Comparison of ENCODE assay signal across 8 cellular contexts in the genomic region with DNA sequence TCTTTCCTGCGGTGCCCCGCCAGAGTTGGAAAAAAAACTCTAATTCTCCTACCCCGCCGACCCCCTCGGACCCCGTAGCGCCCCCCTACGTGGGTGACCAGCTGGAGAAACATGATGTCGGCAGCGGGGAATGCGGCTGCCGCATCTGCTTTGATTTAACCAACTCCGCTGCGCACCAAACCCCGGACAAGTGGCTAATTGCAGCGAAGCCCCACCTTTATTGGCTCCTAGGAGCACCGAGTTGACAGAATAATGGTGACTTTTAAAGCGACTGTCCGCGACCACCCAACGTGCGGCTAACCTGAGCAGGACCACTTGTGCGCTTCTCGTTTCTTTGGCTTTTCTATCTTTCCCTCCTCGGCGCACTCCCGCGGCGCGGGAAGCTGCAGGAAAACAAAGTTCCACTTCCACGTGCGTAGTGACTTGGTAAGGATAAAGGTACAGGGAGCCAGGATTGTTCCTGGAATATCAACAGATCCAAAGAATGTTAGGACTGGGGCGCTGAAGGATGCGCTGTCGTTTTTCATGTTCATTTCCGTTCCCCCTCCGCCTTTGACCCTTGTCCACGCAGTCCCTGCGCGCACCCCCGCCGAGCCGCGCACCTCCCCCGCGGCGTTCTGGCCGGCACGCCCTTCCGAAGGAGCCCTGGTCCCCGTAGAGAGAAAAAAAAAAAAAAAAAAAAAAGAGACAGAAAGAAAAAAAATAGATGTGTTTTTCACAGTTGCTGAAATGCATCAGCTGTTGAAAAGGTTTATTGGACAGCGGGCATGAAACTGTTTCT. TPM values are rescaled to one million over a fixed set of nuclear protein-coding genes. Genes with fewer than 3 reads are reported as not detected.
DNase-seq lines count a peak whose midpoint lies in the region; ATAC-seq and TF ChIP-seq lines count a peak whose summit lies in the region.

No MANE protein-coding gene starts in this region.

- H3K36me3 Mint-ChIP-seq in activated naive CD8-positive, alpha-beta T cell treated with anti-CD3 and anti-CD28 coated beads for 36 hours: no peaks in the 10 kb centered on the region

- TF ChIP-seq CTCF in AG04450 (IDR thresholded peaks at IDR 0.05; ENCODE audit: low read depth, low read length) (no peak), kidney epithelial cell (IDR thresholded peaks at IDR 0.05; ENCODE audit: insufficient read depth, low read length, poor library complexity, severe bottlenecking) (peak; percentile 10), suprapubic skin (IDR thresholded peaks at IDR 0.05) (no peak)

- H3K4me1 ChIP-seq in suprapubic skin: peaks cover 19% of the 10 kb centered on the region

- H3K4me1 Mint-ChIP-seq in activated naive CD8-positive, alpha-beta T cell treated with anti-CD3 and anti-CD28 coated beads for 36 hours: peaks cover 16% of the 10 kb centered on the region

- 1% methylated on average over 49 of the region's 52 CpGs for WGBS in suprapubic skin

- ATAC-seq in GM18519 (IDR thresholded peaks at IDR 0.05; ENCODE audit: low FRiP score, unreplicated experiment): peak; percentile 37
- peak; percentile 45 for ATAC-seq in HG03342 (IDR thresholded peaks at IDR 0.05; ENCODE audit: unreplicated experiment)

- H3K27ac Mint-ChIP-seq in activated naive CD8-positive, alpha-beta T cell treated with anti-CD3 and anti-CD28 coated beads for 36 hours: no peak overlapping the region

- H3K9me3 ChIP-seq in AG04450 (ENCODE audit: control insufficient read depth, insufficient read depth, low read length): no peaks in the 10 kb centered on the region; the same call in 1 of the 2 replicates
- H3K9me3 ChIP-seq in suprapubic skin: no peaks in the 10 kb centered on the region

- H3K36me3 ChIP-seq in kidney epithelial cell (ENCODE audit: control insufficient read depth, insufficient read depth, low read length): no peaks in the 10 kb centered on the region
- H3K36me3 ChIP-seq in suprapubic skin: no peaks in the 10 kb centered on the region

- H3K27me3 Mint-ChIP-seq in activated naive CD8-positive, alpha-beta T cell treated with anti-CD3 and anti-CD28 coated beads for 36 hours: peaks cover 74% of the 10 kb centered on the region

- H3K27ac ChIP-seq in AG04450 (ENCODE audit: low read depth, low read length) (no peak overlapping the region), suprapubic skin (peak overlapping the region; percentile 34)

- peak overlapping the region; percentile 63 for H3K4me3 ChIP-seq in AG04450 (ENCODE audit: low read depth, low read length)
- peak overlapping the region; percentile 45 for H3K4me3 ChIP-seq in kidney epithelial cell (ENCODE audit: low read depth, low read length)
- peak overlapping the region; percentile 56 for H3K4me3 ChIP-seq in suprapubic skin

- TF ChIP-seq EP300 in suprapubic skin (IDR thresholded peaks at IDR 0.05): no peak

- H3K27me3 ChIP-seq in AG04450 (ENCODE audit: control insufficient read depth, insufficient read depth, low read length): peaks cover 7% of the 10 kb centered on the region
- peaks cover 22% of the 10 kb centered on the region for H3K27me3 ChIP-seq in kidney epithelial cell (ENCODE audit: control insufficient read depth, insufficient read depth, low read length)
- peaks cover 77% of the 10 kb centered on the region for H3K27me3 ChIP-seq in suprapubic skin

- POLR2A ChIA-PET in AG04450 (lab: Yijun Ruan, JAX): interaction anchor here (0.6 kb wide), 2 partner anchors 26 to 453 kb away, joined by 3 read pairs; no protein-coding TSS in a partner anchor

- no peaks in the 10 kb centered on the region for H3K9me3 Mint-ChIP-seq in activated naive CD8-positive, alpha-beta T cell treated with anti-CD3 and anti-CD28 coated beads for 36 hours

- no peak for TF ChIP-seq POLR2A in suprapubic skin (IDR thresholded peaks at IDR 0.05)

- peak overlapping the region; percentile 53 for H3K4me3 Mint-ChIP-seq in activated naive CD8-positive, alpha-beta T cell treated with anti-CD3 and anti-CD28 coated beads for 36 hours

- no peak for DNase-seq in AG04450 (ENCODE audit: low read depth, low spot score)
- DNase-seq in activated naive CD8-positive, alpha-beta T cell treated with anti-CD3 and anti-CD28 coated beads for 36 hours: no peak
- DNase-seq in kidney epithelial cell (ENCODE audit: low read depth): no peak
- no peak for DNase-seq in suprapubic skin (ENCODE audit: low spot score in 2 of 2)
- DNase-seq in CD1c-positive myeloid dendritic cell (ENCODE audit: extremely low spot score): no peak
- no peak for DNase-seq in activated gamma-delta T cell (lab: John Stamatoyannopoulos, UW)

- CTCF ChIA-PET in AG04450 (lab: Charles Lee): interaction anchor here (0.6 to 1.5 kb wide), 7 partner anchors 25 to 234 kb away, joined by 3 to 6 read pairs (median 3); no protein-coding TSS in a partner anchor

RNA-seq across cellular contexts. Expression of a gene that starts 1.4 kb away (rescaled TPM):
- 0.89 and 1.4 TPM in 2 replicates for polyA plus RNA-seq in AG04450 (2011; rRNA removed)
- 2.7 and 4.9 TPM in 2 replicates for polyA minus RNA-seq in AG04450 (2011; rRNA and poly(A)+ RNA removed)
- total RNA-seq in activated naive CD8-positive, alpha-beta T cell treated with anti-CD3 and anti-CD28 coated beads for 36 hours: not detected
- total RNA-seq in kidney epithelial cell (not detected in 2 replicates), suprapubic skin (10 to 100 TPM; 11.6 to 28.8 (median 18.3) TPM)

Comparison
In these comparisons a context has a peak if more than half of its experiments do, and no peak if none do; other contexts are left out.
1. RNA of a gene that starts 1.4 kb away (total RNA-seq): 11.6 to 28.8 TPM in suprapubic skin; not detected in activated naive CD8-positive, alpha-beta T cell treated with anti-CD3 and anti-CD28 coated beads for 36 hours and not detected in kidney epithelial cell; every median in the first group is over 10 times any median in the second.
2. Peak in every context shown above with its lines, with median percentiles within 50 percentile points of each other: H3K4me3 ChIP-seq.